In genomic region chr7:157168571-157168970, GRCh38 we compare ENCODE assay signal across 31 cellular contexts.
"Had no signal": no experiment of that assay in that cellular context is flagged by ENCODE, and none has a peak within 500 bp of the region (broad histone marks: within the 10 kb centered on the region; RNA-seq: fewer than 3 reads in every experiment).

No MANE protein-coding gene starts in this region.

- H3K27ac Mint-ChIP-seq: endodermal cell; memory B cell; stimulated activated naive CD8-positive, alpha-beta T cell treated with anti-CD3 and anti-CD28 coated beads, Interleukin-15, amount 100 ng/mL, for 72 hours had no signal

- H3K27ac ChIP-seq: dorsolateral prefrontal cortex, esophagus squamous epithelium, heart right ventricle, left ventricle myocardium inferior, neutrophil, pancreas, right lobe of liver, suprapubic skin, transverse colon, upper lobe of right lung, uterus had no signal

- H3K9me3 ChIP-seq: esophagus squamous epithelium, neutrophil, pancreas, right lobe of liver, suprapubic skin, upper lobe of right lung had no signal

- H3K4me3 Mint-ChIP-seq: endodermal cell; immature natural killer cell; memory B cell; natural killer cell; neural crest cell; stimulated activated naive CD8-positive, alpha-beta T cell treated with anti-CD3 and anti-CD28 coated beads, Interleukin-15, amount 100 ng/mL, for 72 hours had no signal

- H3K4me2 ChIP-seq: smooth muscle cell had no signal

- ATAC-seq: heart right ventricle; left colon; natural killer cell; pancreas; right lobe of liver; stimulated activated naive CD8-positive, alpha-beta T cell treated with anti-CD3 and anti-CD28 coated beads, Interleukin-15, amount 100 ng/mL, for 72 hours; upper lobe of right lung had no signal

- H3K36me3 ChIP-seq: uterus had no signal

- H3K4me3 ChIP-seq: dorsolateral prefrontal cortex, esophagus squamous epithelium, heart right ventricle, left ventricle myocardium inferior, lung, pancreas, right lobe of liver, smooth muscle cell, suprapubic skin, transverse colon, upper lobe of right lung, uterus had no signal

- H3K4me1 ChIP-seq: esophagus squamous epithelium, heart right ventricle, left ventricle myocardium inferior, pancreas, right lobe of liver, suprapubic skin, transverse colon, upper lobe of right lung, uterus had no signal

- DNase-seq: dorsolateral prefrontal cortex; effector CD8-positive, alpha-beta T cell; endodermal cell; esophagus squamous epithelium; foreskin melanocyte; glutamatergic neuron; heart right ventricle; hypothalamus; immature natural killer cell; islet precursor cell; kidney glomerular epithelial cell; left colon; left ventricle myocardium inferior; natural killer cell; pancreas; right lobe of liver; stimulated activated CD4-positive, alpha-beta T cell treated with anti-CD3 and anti-CD28 coated beads, Interleukin-12 subunit alpha, Interleukin-12 subunit beta, amount 100 ng/mL, for 4 hours; stimulated activated CD4-positive, alpha-beta T cell treated with anti-CD3 and anti-CD28 coated beads, Interleukin-1b, Interleukin-23, amount 100 ng/mL, for 48 hours; stimulated activated CD4-positive, alpha-beta T cell treated with anti-CD3 and anti-CD28 coated beads, Interleukin-4, amount 100 ng/mL, for 1 hour; stimulated activated CD8-positive, alpha-beta memory T cell treated with anti-CD3 and anti-CD28 coated beads, Interleukin-4, amount 100 ng/mL, for 48 hours; stimulated activated naive CD4-positive, alpha-beta T cell; stimulated activated naive CD8-positive, alpha-beta T cell treated with anti-CD3 and anti-CD28 coated beads, Interleukin-15, amount 100 ng/mL, for 72 hours; transverse colon; upper lobe of right lung; uterus had no signal

- H3K27me3 Mint-ChIP-seq: memory B cell; stimulated activated naive CD8-positive, alpha-beta T cell treated with anti-CD3 and anti-CD28 coated beads, Interleukin-15, amount 100 ng/mL, for 72 hours had no signal

- H3K27me3 ChIP-seq: dorsolateral prefrontal cortex, esophagus squamous epithelium, heart right ventricle, neutrophil, pancreas, right lobe of liver, suprapubic skin, transverse colon, upper lobe of right lung, uterus had no signal

- H3K4me1 Mint-ChIP-seq: stimulated activated naive CD8-positive, alpha-beta T cell treated with anti-CD3 and anti-CD28 coated beads, Interleukin-15, amount 100 ng/mL, for 72 hours had no signal
